In genomic region chr16:81253141-81253540, GRCh38 we compare ENCODE assay signal across 29 cellular contexts. TPM values are rescaled to one million over a fixed set of nuclear protein-coding genes. Genes with fewer than 3 reads are reported as not detected.
"Had no signal": no experiment of that assay in that cellular context is flagged by ENCODE, and none has a peak within 500 bp of the region (broad histone marks: within the 10 kb centered on the region; RNA-seq: fewer than 3 reads in every experiment).

No MANE protein-coding gene starts in this region.

- H3K9me3 ChIP-seq: stomach, suprapubic skin, testis, thoracic aorta, thyroid gland, tibial artery, tibial nerve, transverse colon, upper lobe of left lung, upper lobe of right lung, uterus, vagina had no signal

- H3K27ac ChIP-seq: suprapubic skin, testis, thoracic aorta, thyroid gland, tibial artery, tibial nerve, upper lobe of left lung, upper lobe of right lung, uterus, vagina had no signal

- ATAC-seq: stimulated activated effector memory CD8-positive, alpha-beta T cell treated with anti-CD3 and anti-CD28 coated beads, Interleukin-12 subunit alpha, Interleukin-12 subunit beta, amount 100 ng/mL, for 72 hours; stimulated activated memory B cell treated with anti-CD40 and anti-IgM and Interleukin-4, amounts not matched to agents 10 μg/mL and 1 μg/mL and 100 μg/mL, for 72 hours; stimulated activated naive B cell treated with anti-CD40 and anti-IgM and Interleukin-4, amounts not matched to agents 10 μg/mL and 1 μg/mL and 100 μg/mL, for 72 hours; stimulated activated naive CD8-positive, alpha-beta T cell treated with anti-CD3 and anti-CD28 coated beads, Interleukin-15, amount 100 ng/mL, for 72 hours; stimulated activated naive CD8-positive, alpha-beta T cell treated with anti-CD3 and anti-CD28 coated beads, Interleukin-15, Interleukin-2, amounts not matched to agents 100 U/mL and 50 U/mL, for 24 hours; upper lobe of right lung had no signal

- DNase-seq: stimulated activated CD4-positive, alpha-beta T cell treated with anti-CD3 and anti-CD28 coated beads, Interleukin-2, amount 100 ng/mL, for 48 hours; stimulated activated CD4-positive, alpha-beta T cell treated with anti-CD3 and anti-CD28 coated beads, Interleukin-4, amount 100 ng/mL, for 1 hour; stimulated activated CD4-positive, alpha-beta T cell treated with anti-CD3 and anti-CD28 coated beads, Interleukin-4, amount 100 ng/mL, for 24 hours; stimulated activated CD4-positive, alpha-beta T cell treated with anti-CD3 and anti-CD28 coated beads, Interleukin-4, amount 100 ng/mL, for 4 hours; stimulated activated CD8-positive, alpha-beta memory T cell treated with anti-CD3 and anti-CD28 coated beads, Interleukin-4, amount 100 ng/mL, for 48 hours; stimulated activated naive B cell treated with anti-CD40 and anti-IgM and Interleukin-4, amounts not matched to agents 10 μg/mL and 1 μg/mL and 100 μg/mL, for 72 hours; stimulated activated naive CD4-positive, alpha-beta T cell; stimulated activated naive CD4-positive, alpha-beta T cell treated with Interleukin-2 at 50 U/mL for 16 hours; stimulated activated naive CD8-positive, alpha-beta T cell treated with anti-CD3 and anti-CD28 coated beads, Interleukin-15, amount 100 ng/mL, for 72 hours; stimulated activated naive CD8-positive, alpha-beta T cell treated with anti-CD3 and anti-CD28 coated beads, Interleukin-15, Interleukin-2, amounts not matched to agents 100 U/mL and 50 U/mL, for 24 hours; stomach; substantia nigra; testis; thyroid gland; tibial artery; transverse colon; trophoblast cell; upper lobe of left lung; upper lobe of right lung; uterus had no signal

- H3K36me3 ChIP-seq: stomach, suprapubic skin, thoracic aorta, thyroid gland, tibial artery, tibial nerve, transverse colon, upper lobe of left lung, upper lobe of right lung, uterus, vagina had no signal

- H3K4me3 ChIP-seq: stomach, suprapubic skin, testis, thoracic aorta, thyroid gland, tibial artery, tibial nerve, transverse colon, upper lobe of left lung, upper lobe of right lung, uterus, vagina had no signal

- H3K4me1 ChIP-seq: suprapubic skin, testis, thyroid gland, tibial artery, tibial nerve, transverse colon, upper lobe of left lung, upper lobe of right lung, uterus, vagina had no signal

- H3K27me3 ChIP-seq: stomach, suprapubic skin, testis, thyroid gland, tibial nerve, transverse colon, upper lobe of left lung, upper lobe of right lung, uterus, vagina had no signal

- FAIRE-seq: urothelium cell line had no signal

RNA-seq across cellular contexts. Expression of gene BCO1, which starts 14.7 kb away (rescaled TPM):
- total RNA-seq: subcutaneous adipose tissue, temporal lobe, thoracic aorta, tibial nerve, vagina had no signal
